ENCODE assay signal across 2 cellular contexts in genomic region chr20:53748176-53748575, GRCh38.
A peak's percentile ranks its signal among the peaks of the same experiment; 100 is the strongest.
TF ChIP-seq lines count a peak whose summit lies in the region.

No MANE protein-coding gene starts in this region.

TF ChIP-seq in IMR-90, 13 proteins besides CTCF, POLR2A, EP300 and RAD21:
- TF ChIP-seq SMC3 (IDR thresholded peaks at IDR 0.05; ENCODE audit: low read depth, low read length) (no peak), NFE2L2 (IDR thresholded peaks at IDR 0.05; ENCODE audit: low read depth, low read length) (no peak), USF2 (IDR thresholded peaks at IDR 0.05; ENCODE audit: low read depth, low read length) (no peak), MXI1 (IDR thresholded peaks at IDR 0.05; ENCODE audit: borderline replicate concordance, low read depth, low read length) (no peak), CHD1 (IDR thresholded peaks at IDR 0.05; ENCODE audit: low read depth, low read length) (no peak)

TF ChIP-seq in K562, 482 proteins besides CTCF, POLR2A, EP300 and RAD21:
- no peak for TF ChIP-seq CREM (IDR thresholded peaks at IDR 0.05; ENCODE audit: low read depth)
- TF ChIP-seq SAFB (IDR thresholded peaks at IDR 0.05; ENCODE audit: borderline replicate concordance, low read depth, low read length) = no peak
- TF ChIP-seq EWSR1 (IDR thresholded peaks at IDR 0.05; ENCODE audit: borderline replicate concordance, low read depth, partially characterized antibody) = peak; percentile 83
- TF ChIP-seq ZBTB11 (CRISPR knock-in tag; IDR thresholded peaks at IDR 0.05) = peak in 1 of 3 experiments; percentile 89; a peak in 2 of 6 replicates
- no peak for TF ChIP-seq MECOM (CRISPR knock-in tag; IDR thresholded peaks at IDR 0.05)
- TF ChIP-seq ZNF655 (CRISPR knock-in tag; IDR thresholded peaks at IDR 0.05) = no peak
- TF ChIP-seq KDM1A (IDR thresholded peaks at IDR 0.05) = no peak
- TF ChIP-seq RUNX1 (IDR thresholded peaks at IDR 0.05; ENCODE audit: low read depth) = no peak
- no peak for TF ChIP-seq TOE1 (IDR thresholded peaks at IDR 0.05; ENCODE audit: borderline replicate concordance)
- no peak for TF ChIP-seq TOE1 (CRISPR knock-in tag; IDR thresholded peaks at IDR 0.05; ENCODE audit: borderline replicate concordance, low read depth)
- TF ChIP-seq NELFE (IDR thresholded peaks at IDR 0.05; ENCODE audit: insufficient read depth, insufficient read length) = no peak
- TF ChIP-seq ZMIZ1 (IDR thresholded peaks at IDR 0.05; ENCODE audit: low read depth in 2 of 2, low read length in 2 of 2) = no peak
- TF ChIP-seq SMARCB1 (IDR thresholded peaks at IDR 0.05; ENCODE audit: insufficient read length, low read depth) = no peak
- TF ChIP-seq POU5F1 (IDR thresholded peaks at IDR 0.05; ENCODE audit: borderline replicate concordance, low read depth, low read length, partially characterized antibody) = no peak
- TF ChIP-seq ZNF512 (tag; IDR thresholded peaks at IDR 0.05) = no peak
- no peak for TF ChIP-seq ZNF764 (CRISPR knock-in tag; IDR thresholded peaks at IDR 0.05; ENCODE audit: low read depth)
- no peak for TF ChIP-seq NCOA1 (IDR thresholded peaks at IDR 0.05; ENCODE audit: low read depth)
